In the genomic region with DNA sequence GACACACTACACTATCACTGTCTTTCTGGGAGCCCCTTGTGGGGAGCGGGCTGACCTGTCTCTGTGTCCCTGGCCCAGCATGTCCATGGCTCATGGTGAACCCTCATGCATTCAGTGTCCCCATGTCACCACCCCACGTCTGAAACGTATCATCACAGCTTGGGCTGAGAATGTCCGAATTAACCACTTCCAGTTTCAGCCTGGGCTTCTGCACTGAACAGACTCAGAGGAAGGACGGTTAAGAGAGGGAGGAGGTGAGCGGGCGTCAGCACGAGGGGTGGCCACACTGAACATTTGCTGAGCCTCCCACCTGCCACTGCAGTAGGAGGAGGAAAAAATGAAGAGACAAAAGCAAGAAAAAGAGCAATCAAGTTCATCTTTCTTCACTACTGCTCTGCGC, we compare ENCODE assay signal across 24 cellular contexts. TPM values are rescaled to one million over a fixed set of nuclear protein-coding genes. Genes with fewer than 3 reads are reported as not detected.
DNase-seq lines count a peak whose midpoint lies in the region; ATAC-seq and TF ChIP-seq lines count a peak whose summit lies in the region.
"Had no signal": no experiment of that assay in that cellular context is flagged by ENCODE, and none has a peak within 500 bp of the region (broad histone marks: within the 10 kb centered on the region; RNA-seq: fewer than 3 reads in every experiment).

No MANE protein-coding gene starts in this region.

- CTCF ChIA-PET in GM10248 (lab: Yijun Ruan, JAX) = interaction anchor here (1.6 to 1.7 kb wide), 2 partner anchors 12 to 14 kb away, joined by 4 read pairs; no protein-coding TSS in a partner anchor

- peak overlapping the region in 45 of 59 donors; percentile 13 to 82 (median 63) for H3K27ac ChIP-seq in dorsolateral prefrontal cortex
- H3K27ac ChIP-seq: suprapubic skin, VCaP had no signal

- H3K9me3 Mint-ChIP-seq in activated naive CD4-positive, alpha-beta T cell treated with anti-CD3 and anti-CD28 coated beads, Interleukin-2, amount 50 U/mL, for 72 hours = peaks cover 0 to 4% of the 10 kb centered on the region in 2 donors

- intact Hi-C loops in dorsolateral prefrontal cortex (cut with DNase I) (no loop called here), lower leg skin (cut with DNase I; ENCODE audit: low total_unique reads) (no loop called here)

- H3K27me3 ChIP-seq in dorsolateral prefrontal cortex = peaks cover 0 to 4% (median 0%) of the 10 kb centered on the region in 45 donors

- POLR2A ChIA-PET in GM10248 (lab: Yijun Ruan, JAX) = no interaction called here

- TF ChIP-seq POLR2A in NB4 (IDR thresholded peaks at IDR 0.05; ENCODE audit: extremely low read depth, insufficient read length) (no peak), lower leg skin (IDR thresholded peaks at IDR 0.05) (no peak)

- DNase-seq in GM10248 (ENCODE audit: extremely low spot score) (peak; percentile 72), GM20000 (ENCODE audit: low spot score) (peak; percentile 64), NB4 (ENCODE audit: low read depth) (peak; percentile 14), dorsolateral prefrontal cortex (peak in 4 of 10 donors; percentile 27 to 73 (median 56)), lower leg skin (ENCODE audit: low spot score in 2 of 2) (no peak)
- DNase-seq in activated naive CD4-positive, alpha-beta T cell treated with anti-CD3 and anti-CD28 coated beads, Interleukin-2, amount 50 U/mL, for 72 hours (ENCODE audit: low spot score in 2 of 2) = no peak
- DNase-seq: activated CD4-positive, alpha-beta T cell treated with anti-CD3 and anti-CD28 coated beads, Interleukin-2, amount 50 U/mL, for 4 hours; activated gamma-delta T cell treated with Interleukin-2 at 50 U/mL for 16 hours; amniotic stem cell; CD4-positive, alpha-beta T cell; erythroblast; H9; left colon; NCI-H1092 treated with DMSO at 0.1 percent for 48 hours; NCI-H2107; NCI-H524; PC-3; stimulated activated CD8-positive, alpha-beta memory T cell treated with anti-CD3 and anti-CD28 coated beads, Interleukin-4, amount 100 ng/mL, for 48 hours had no signal

- ATAC-seq in activated CD4-positive, CD25-positive, alpha-beta regulatory T cell treated with anti-CD3 and anti-CD28 coated beads, Interleukin-2, amount 50 U/mL, for 24 hours = no peak
- ATAC-seq in GM21528 (IDR thresholded peaks at IDR 0.05; ENCODE audit: low FRiP score, unreplicated experiment) = no peak
- ATAC-seq in activated naive CD4-positive, alpha-beta T cell treated with anti-CD3 and anti-CD28 coated beads, Interleukin-2, amount 50 U/mL, for 72 hours = no peak
- ATAC-seq: left colon, PC-3 had no signal

- H3K4me3 ChIP-seq in NB4 (ENCODE audit: low read depth, low read length) = no peak overlapping the region
- H3K4me3 ChIP-seq in dorsolateral prefrontal cortex = no peak overlapping the region
- H3K4me3 ChIP-seq in lower leg skin (ENCODE audit: low read depth, poor library complexity, severe bottlenecking) = no peak overlapping the region
- H3K4me3 ChIP-seq: suprapubic skin had no signal

- H3K36me3 Mint-ChIP-seq in activated naive CD4-positive, alpha-beta T cell treated with anti-CD3 and anti-CD28 coated beads, Interleukin-2, amount 50 U/mL, for 72 hours = peaks cover 0 to 4% of the 10 kb centered on the region in 2 donors

- 59 to 72% methylated on average over 9 of the region's 9 CpGs for WGBS in lower leg skin, 2 donors

- no peak for TF ChIP-seq CTCF in GM10248 (IDR thresholded peaks at IDR 0.05; ENCODE audit: control extremely low read depth, extremely low read depth, low read depth, missing control alignments)
- TF ChIP-seq CTCF in GM20000 (IDR thresholded peaks at IDR 0.05; ENCODE audit: extremely low read depth, missing control alignments) = no peak
- TF ChIP-seq CTCF in NB4 (IDR thresholded peaks at IDR 0.05; ENCODE audit: low read depth, low read length) = no peak
- TF ChIP-seq CTCF in dorsolateral prefrontal cortex (IDR thresholded peaks at IDR 0.05 in 54 of 56, conservative IDR thresholded peaks at IDR 0.05 in 2 of 56; ENCODE audit: low read depth in 1 of 56, partially characterized antibody in 56 of 56) = no peak
- TF ChIP-seq CTCF in lower leg skin (IDR thresholded peaks at IDR 0.05) = no peak

- H3K27ac Mint-ChIP-seq in activated naive CD4-positive, alpha-beta T cell treated with anti-CD3 and anti-CD28 coated beads, Interleukin-2, amount 50 U/mL, for 72 hours = no peak overlapping the region
- H3K27ac Mint-ChIP-seq: CD4-positive, alpha-beta T cell; H9 had no signal

RNA-seq across cellular contexts. Expression of a gene that starts 30.5 kb away (rescaled TPM):
- total RNA-seq in dorsolateral prefrontal cortex (100 to 1,000 TPM in 119 of 120 experiments, 10 to 100 TPM in 1; 87.6 to 447 (median 301) TPM), lower leg skin (under 1 TPM in 3 of 4 donors, not detected in 1; 0.12 to 0.45 (median 0.19) TPM)
- total RNA-seq in activated naive CD4-positive, alpha-beta T cell treated with anti-CD3 and anti-CD28 coated beads, Interleukin-2, amount 50 U/mL, for 72 hours = not detected
- total RNA-seq: CD4-positive, alpha-beta T cell; mononuclear cell; PC-3; T-helper 1 cell treated with Interleukin-12 subunit alpha and Interleukin-12 subunit beta and Interleukin-4 antibody, amounts not matched to agents 30 ng/mL and 1 ng/mL, for 36 hours had no signal

Comparison
In these comparisons a context has a peak if more than half of its experiments do, and no peak if none do; other contexts are left out.
1. DNase-seq: peak in GM10248 (single experiment), GM20000 (single experiment) and NB4 (single experiment); none in lower leg skin (0 of 2) and activated naive CD4-positive, alpha-beta T cell treated with anti-CD3 and anti-CD28 coated beads, Interleukin-2, amount 50 U/mL, for 72 hours (0 of 2).
2. RNA of a gene that starts 30.5 kb away (total RNA-seq): 87.6 to 447 TPM in dorsolateral prefrontal cortex; 0.12 to 0.45 TPM in lower leg skin and not detected in activated naive CD4-positive, alpha-beta T cell treated with anti-CD3 and anti-CD28 coated beads, Interleukin-2, amount 50 U/mL, for 72 hours; every median in the first group is over 10 times any median in the second.